29 cellular contexts compared by ENCODE assay signal in the genomic region with DNA sequence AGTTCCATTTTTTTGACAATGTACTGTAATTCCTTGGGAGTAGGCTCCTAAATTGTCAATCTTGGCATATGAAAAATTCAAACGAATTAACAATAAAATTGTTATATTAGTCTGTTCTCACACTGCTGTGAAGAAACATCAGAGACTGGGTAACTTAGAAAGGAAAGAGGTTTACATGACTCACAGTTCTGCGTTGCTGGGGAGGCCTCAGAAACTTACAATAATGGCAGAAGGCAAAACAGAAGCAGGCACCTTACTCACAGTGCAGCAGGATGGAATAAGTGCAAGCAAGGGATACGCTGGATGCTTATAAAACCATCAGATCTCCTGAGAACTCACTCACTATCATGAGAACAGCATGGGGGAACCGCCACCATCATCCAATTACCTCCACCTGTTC.
"Had no signal": no experiment of that assay in that cellular context is flagged by ENCODE, and none has a peak within 500 bp of the region (broad histone marks: within the 10 kb centered on the region; RNA-seq: fewer than 3 reads in every experiment).

No MANE protein-coding gene starts in this region.

- H3K27ac Mint-ChIP-seq: activated CD4-positive, alpha-beta memory T cell treated with anti-CD3 and anti-CD28 coated beads for 36 hours; activated CD4-positive, alpha-beta T cell treated with anti-CD3 and anti-CD28 coated beads, Interleukin-2, amount 10 ng/mL, durations not matched to agents 24 days and 14 days; activated naive CD4-positive, alpha-beta T cell treated with anti-CD3 and anti-CD28 coated beads, Interleukin-2, amount 10 ng/mL, durations not matched to agents 7 days and 5 days; activated naive CD8-positive, alpha-beta T cell treated with anti-CD3 and anti-CD28 coated beads, Interleukin-2, amount 10 ng/mL, durations not matched to agents 7 days and 5 days; activated T-helper 1 cell treated with anti-CD3 and anti-CD28 coated beads, Interleukin-12 subunit alpha, Interleukin-12 subunit beta, Interleukin-2, Interleukin-4 antibody, amounts not matched to agents 30 ng/mL and 10 ng/mL and 1 ng/mL, durations not matched to agents 14 hours and 24 hours and 36 hours; immature natural killer cell; naive thymus-derived CD4-positive, alpha-beta T cell; stimulated activated effector memory CD8-positive, alpha-beta T cell treated with anti-CD3 and anti-CD28 coated beads, Interleukin-12 subunit alpha, Interleukin-12 subunit beta, amount 100 ng/mL, for 72 hours; stimulated activated naive CD8-positive, alpha-beta T cell treated with anti-CD3 and anti-CD28 coated beads, Interleukin-15, Interleukin-2, amounts not matched to agents 100 ng/mL and 50 ng/mL, for 24 hours; T-helper 1 cell treated with Interleukin-12 subunit alpha and Interleukin-12 subunit beta and Interleukin-4 antibody, amounts not matched to agents 30 μg/mL and 1 μg/mL, for 36 hours had no signal

- H3K4me1 Mint-ChIP-seq: activated CD4-positive, alpha-beta T cell treated with anti-CD3 and anti-CD28 coated beads, Interleukin-2, amount 10 ng/mL, durations not matched to agents 24 days and 14 days; activated naive CD4-positive, alpha-beta T cell treated with anti-CD3 and anti-CD28 coated beads, Interleukin-2, amount 10 ng/mL, durations not matched to agents 7 days and 5 days; activated naive CD8-positive, alpha-beta T cell treated with anti-CD3 and anti-CD28 coated beads, Interleukin-2, amount 10 ng/mL, durations not matched to agents 7 days and 5 days; immature natural killer cell; naive thymus-derived CD4-positive, alpha-beta T cell; stimulated activated effector memory CD8-positive, alpha-beta T cell treated with anti-CD3 and anti-CD28 coated beads, Interleukin-12 subunit alpha, Interleukin-12 subunit beta, amount 100 ng/mL, for 72 hours had no signal

- H3K9me3 Mint-ChIP-seq: activated CD4-positive, alpha-beta T cell treated with anti-CD3 and anti-CD28 coated beads, Interleukin-2, amount 10 ng/mL, durations not matched to agents 24 days and 14 days; activated naive CD8-positive, alpha-beta T cell treated with anti-CD3 and anti-CD28 coated beads, Interleukin-2, amount 10 ng/mL, durations not matched to agents 7 days and 5 days; activated T-helper 1 cell treated with anti-CD3 and anti-CD28 coated beads, Interleukin-12 subunit alpha, Interleukin-12 subunit beta, Interleukin-2, Interleukin-4 antibody, amounts not matched to agents 30 ng/mL and 10 ng/mL and 1 ng/mL, durations not matched to agents 14 hours and 24 hours and 36 hours; stimulated activated naive CD8-positive, alpha-beta T cell treated with anti-CD3 and anti-CD28 coated beads, Interleukin-15, Interleukin-2, amounts not matched to agents 100 ng/mL and 50 ng/mL, for 24 hours; T-helper 1 cell treated with Interleukin-12 subunit alpha and Interleukin-12 subunit beta and Interleukin-4 antibody, amounts not matched to agents 30 μg/mL and 1 μg/mL, for 36 hours had no signal

- H3K4me3 Mint-ChIP-seq: activated CD4-positive, alpha-beta memory T cell treated with anti-CD3 and anti-CD28 coated beads for 36 hours; activated CD4-positive, alpha-beta T cell treated with anti-CD3 and anti-CD28 coated beads, Interleukin-2, amount 10 ng/mL, durations not matched to agents 24 days and 14 days; activated naive CD4-positive, alpha-beta T cell treated with anti-CD3 and anti-CD28 coated beads, Interleukin-2, amount 10 ng/mL, durations not matched to agents 7 days and 5 days; activated naive CD8-positive, alpha-beta T cell treated with anti-CD3 and anti-CD28 coated beads, Interleukin-2, amount 10 ng/mL, durations not matched to agents 7 days and 5 days; activated T-helper 1 cell treated with anti-CD3 and anti-CD28 coated beads, Interleukin-12 subunit alpha, Interleukin-12 subunit beta, Interleukin-2, Interleukin-4 antibody, amounts not matched to agents 30 ng/mL and 10 ng/mL and 1 ng/mL, durations not matched to agents 14 hours and 24 hours and 36 hours; immature natural killer cell; naive thymus-derived CD4-positive, alpha-beta T cell; stimulated activated effector memory CD8-positive, alpha-beta T cell treated with anti-CD3 and anti-CD28 coated beads, Interleukin-12 subunit alpha, Interleukin-12 subunit beta, amount 100 ng/mL, for 72 hours; stimulated activated naive CD8-positive, alpha-beta T cell treated with anti-CD3 and anti-CD28 coated beads, Interleukin-15, Interleukin-2, amounts not matched to agents 100 ng/mL and 50 ng/mL, for 24 hours; T-helper 1 cell treated with Interleukin-12 subunit alpha and Interleukin-12 subunit beta and Interleukin-4 antibody, amounts not matched to agents 30 μg/mL and 1 μg/mL, for 36 hours had no signal

- H3K4me3 ChIP-seq: heart left ventricle, pancreas, right lobe of liver, skin epidermis, thoracic aorta had no signal

- DNase-seq: activated CD4-positive, alpha-beta memory T cell treated with anti-CD3 and anti-CD28 coated beads for 36 hours; activated CD4-positive, alpha-beta T cell treated with anti-CD3 and anti-CD28 coated beads, Interleukin-2, amount 10 ng/mL, durations not matched to agents 24 days and 14 days; activated CD4-positive, CD25-positive, alpha-beta regulatory T cell treated with anti-CD3 and anti-CD28 coated beads, Interleukin-2, amount 50 U/mL, for 72 hours; activated CD8-positive, alpha-beta memory T cell treated with anti-CD3 and anti-CD28 coated beads, Interleukin-2, amount 50 U/mL, for 4 hours; activated gamma-delta T cell; activated naive CD4-positive, alpha-beta T cell treated with anti-CD3 and anti-CD28 coated beads, Interleukin-2, amount 10 ng/mL, durations not matched to agents 7 days and 5 days; activated naive CD8-positive, alpha-beta T cell treated with anti-CD3 and anti-CD28 coated beads, Interleukin-2, amount 10 ng/mL, durations not matched to agents 7 days and 5 days; activated T-cell treated with anti-CD3 and anti-CD28 coated beads, Interleukin-2, amount 50 U/mL, for 1 hour; amniotic stem cell; cerebellar nuclear complex; foreskin fibroblast; heart left ventricle; hypothalamus; immature natural killer cell; kidney; midbrain; naive thymus-derived CD4-positive, alpha-beta T cell; pancreas; right lobe of liver; stimulated activated CD4-positive, alpha-beta T cell treated with anti-CD3 and anti-CD28 coated beads, Interleukin-4, amount 100 ng/mL, for 24 hours; T-helper 9 cell; trophoblast cell had no signal

- ATAC-seq: esophagus mucosa; heart left ventricle; naive thymus-derived CD4-positive, alpha-beta T cell; pancreas; right lobe of liver; stimulated activated effector memory CD8-positive, alpha-beta T cell treated with anti-CD3 and anti-CD28 coated beads, Interleukin-12 subunit alpha, Interleukin-12 subunit beta, amount 100 ng/mL, for 72 hours had no signal

- H3K36me3 Mint-ChIP-seq: activated CD4-positive, alpha-beta memory T cell treated with anti-CD3 and anti-CD28 coated beads for 36 hours; activated naive CD4-positive, alpha-beta T cell treated with anti-CD3 and anti-CD28 coated beads, Interleukin-2, amount 10 ng/mL, durations not matched to agents 7 days and 5 days; activated naive CD8-positive, alpha-beta T cell treated with anti-CD3 and anti-CD28 coated beads, Interleukin-2, amount 10 ng/mL, durations not matched to agents 7 days and 5 days; immature natural killer cell; naive thymus-derived CD4-positive, alpha-beta T cell; stimulated activated effector memory CD8-positive, alpha-beta T cell treated with anti-CD3 and anti-CD28 coated beads, Interleukin-12 subunit alpha, Interleukin-12 subunit beta, amount 100 ng/mL, for 72 hours had no signal

- H3K27me3 Mint-ChIP-seq: activated CD4-positive, alpha-beta memory T cell treated with anti-CD3 and anti-CD28 coated beads for 36 hours; activated CD4-positive, alpha-beta T cell treated with anti-CD3 and anti-CD28 coated beads, Interleukin-2, amount 10 ng/mL, durations not matched to agents 24 days and 14 days; activated naive CD4-positive, alpha-beta T cell treated with anti-CD3 and anti-CD28 coated beads, Interleukin-2, amount 10 ng/mL, durations not matched to agents 7 days and 5 days; activated naive CD8-positive, alpha-beta T cell treated with anti-CD3 and anti-CD28 coated beads, Interleukin-2, amount 10 ng/mL, durations not matched to agents 7 days and 5 days; naive thymus-derived CD4-positive, alpha-beta T cell; stimulated activated naive CD8-positive, alpha-beta T cell treated with anti-CD3 and anti-CD28 coated beads, Interleukin-15, Interleukin-2, amounts not matched to agents 100 ng/mL and 50 ng/mL, for 24 hours had no signal
